13 cellular contexts compared by ENCODE assay signal in the genomic region with DNA sequence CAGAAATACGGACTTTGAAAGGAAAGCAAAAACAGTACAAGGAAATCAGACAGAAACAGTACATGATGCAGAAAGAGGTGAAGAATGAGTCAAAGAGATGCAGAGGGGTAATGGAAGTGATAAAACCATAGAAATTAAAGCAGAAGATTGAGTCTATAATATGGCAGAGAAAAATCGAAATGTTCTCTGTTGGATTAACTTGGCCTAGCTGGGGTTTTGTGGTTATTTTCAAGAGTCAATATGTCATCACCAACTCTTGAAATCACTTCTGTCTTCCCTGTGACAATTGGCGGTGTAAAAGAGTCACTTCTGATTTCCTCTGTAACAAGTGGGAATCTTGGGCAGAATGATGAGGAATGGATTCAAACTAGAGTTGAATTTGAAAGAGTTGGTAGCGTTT.
DNase-seq lines count a peak whose midpoint lies in the region; TF ChIP-seq lines count a peak whose summit lies in the region.
"Had no signal": no experiment of that assay in that cellular context is flagged by ENCODE, and none has a peak within 500 bp of the region (broad histone marks: within the 10 kb centered on the region; RNA-seq: fewer than 3 reads in every experiment).

No MANE protein-coding gene starts in this region.

- in situ Hi-C loops in ACHN (cut with HindIII; ENCODE audit: low pct_ligation_motif_present, low pct_unique_long_range_greater_than_20kb, low sequenced_read_pairs) = no loop called here

- H3K4me2 ChIP-seq in OCI-LY1 (ENCODE audit: low read length) = peak overlapping the region; percentile 10; the same call in 1 of the 2 replicates

- H3K4me1 ChIP-seq in OCI-LY1 (ENCODE audit: insufficient read depth, low read length, severe bottlenecking) = peaks cover 42% of the 10 kb centered on the region
- H3K4me1 ChIP-seq in neutrophil (ENCODE audit: control insufficient read depth in 1 of 2, insufficient read depth in 1 of 2, low read depth in 1 of 2, low read length in 1 of 2) = peaks cover 43 to 45% of the 10 kb centered on the region in 2 experiments
- H3K4me1 ChIP-seq: SJCRH30 had no signal

- H3K27me3 ChIP-seq in OCI-LY1 (ENCODE audit: insufficient read depth, low read length) (no peaks in the 10 kb centered on the region), neutrophil (no peaks in the 10 kb centered on the region)
- H3K27me3 ChIP-seq: adrenal gland, SJCRH30 had no signal

- H3K36me3 ChIP-seq in OCI-LY1 (ENCODE audit: insufficient read depth, low read length) = peaks cover 96% of the 10 kb centered on the region
- H3K36me3 ChIP-seq in neutrophil = peaks cover 40% of the 10 kb centered on the region

- no peaks in the 10 kb centered on the region for H3F3A ChIP-seq in OCI-LY1 (ENCODE audit: insufficient read depth, low read length)

- peak; percentile 21 for DNase-seq in SIG-M5 treated with dmso at 0.1 percent for 504 hours (lab: John Stamatoyannopoulos, UW; ENCODE audit: unreplicated experiment)
- DNase-seq in SIG-M5 (lab: John Stamatoyannopoulos, UW) = no peak
- no peak for DNase-seq in coronary artery (ENCODE audit: low spot score)
- no peak for DNase-seq in medulla oblongata (ENCODE audit: extremely low spot score)
- DNase-seq in HuH-7 (ENCODE audit: low spot score) = no peak
- DNase-seq in ACHN = no peak
- DNase-seq: activated CD4-positive, CD25-positive, alpha-beta regulatory T cell treated with anti-CD3 and anti-CD28 coated beads, Interleukin-2, amount 50 U/mL, for 72 hours; adrenal gland; NCI-H1417 treated with DMSO at 0.1 percent for 48 hours; NCI-H526 treated with DMSO at 0.1 percent for 48 hours; SJCRH30 had no signal

- TF ChIP-seq CTCF in OCI-LY1 (IDR thresholded peaks at IDR 0.05; ENCODE audit: low read length) (no peak), coronary artery (IDR thresholded peaks at IDR 0.05) (no peak), neutrophil (IDR thresholded peaks at IDR 0.05) (no peak)

- no peak overlapping the region for H3K27ac ChIP-seq in OCI-LY1 (ENCODE audit: low read depth, low read length, poor library complexity, severe bottlenecking)
- H3K27ac ChIP-seq in coronary artery = no peak overlapping the region
- H3K27ac ChIP-seq in neutrophil = peak overlapping the region; percentile 47
- H3K27ac ChIP-seq: adrenal gland, SJCRH30 had no signal

- 0 out of 2 replicates have a peak, but pooled peaks cover 3% of the 10 kb centered on the region for H4K20me1 ChIP-seq in OCI-LY1 (ENCODE audit: insufficient read depth, low read length)

- no peaks in the 10 kb centered on the region for H3K9me3 ChIP-seq in OCI-LY1 (ENCODE audit: low read length)
- no peaks in the 10 kb centered on the region for H3K9me3 ChIP-seq in neutrophil
- H3K9me3 ChIP-seq: adrenal gland, SJCRH30 had no signal

- peaks cover 93% of the 10 kb centered on the region for H3K79me2 ChIP-seq in OCI-LY1 (ENCODE audit: insufficient read depth, low read length)

- no peaks in the 10 kb centered on the region for H3K9me2 ChIP-seq in OCI-LY1 (ENCODE audit: low read depth, low read length)

- no peak overlapping the region for H3K4me3 ChIP-seq in OCI-LY1 (ENCODE audit: low read depth, low read length, poor library complexity, severe bottlenecking)
- H3K4me3 ChIP-seq in coronary artery = peak overlapping the region; percentile 41
- no peak overlapping the region for H3K4me3 ChIP-seq in neutrophil (ENCODE audit: low read depth in 1 of 2, low read length in 1 of 2)
- H3K4me3 ChIP-seq: adrenal gland, SJCRH30 had no signal

- H2AFZ ChIP-seq in OCI-LY1 (ENCODE audit: low read length) = no peak overlapping the region

- no peak overlapping the region for H3K9ac ChIP-seq in OCI-LY1 (ENCODE audit: low read length)
